17 cellular contexts compared by ENCODE assay signal in genomic region chr1:232467073-232467760, GRCh38.
DNase-seq lines count a peak whose midpoint lies in the region; ATAC-seq and TF ChIP-seq lines count a peak whose summit lies in the region.
"Had no signal": no experiment of that assay in that cellular context is flagged by ENCODE, and none has a peak within 500 bp of the region (broad histone marks: within the 10 kb centered on the region; RNA-seq: fewer than 3 reads in every experiment).

No MANE protein-coding gene starts in this region.

- H3K4me1 ChIP-seq in HCT116 (ENCODE audit: control insufficient read depth in 1 of 2, insufficient read depth in 2 of 2, low read length in 2 of 2) (no peaks in the 10 kb centered on the region), neuronal stem cell (ENCODE audit: control insufficient read depth in 2 of 2, insufficient read depth in 1 of 2, low read depth in 1 of 2, low read length in 2 of 2) (peaks cover 2 to 6% of the 10 kb centered on the region in 2 donors), Karpas-422 (ENCODE audit: low read length) (0 out of 2 replicates have a peak, but pooled peaks cover under 1% of the 10 kb centered on the region)
- H3K4me1 ChIP-seq: BLaER1, Peyer's patch had no signal

- H3K79me2 ChIP-seq in HCT116 (ENCODE audit: insufficient read depth, low read length), result no peaks in the 10 kb centered on the region
- H3K79me2 ChIP-seq in Karpas-422 (ENCODE audit: low read length), result no peaks in the 10 kb centered on the region

- no peak for TF ChIP-seq POLR2A in HCT116 (IDR thresholded peaks at IDR 0.05; ENCODE audit: borderline replicate concordance, extremely low read depth, insufficient read depth, insufficient read length)

- H3K18ac ChIP-seq in neuronal stem cell (ENCODE audit: low read length), result no peak overlapping the region

- RAD21 ChIA-PET in HCT116 (lab: Charles Lee; ENCODE audit: low non-redundant PET in 1 of 2, low total read pairs in 2 of 2, uncharacterized antibody in 2 of 2, unreplicated experiment in 2 of 2), result no interaction called here

- H3K4me3 ChIP-seq in HCT116 (replicated peaks in 1 of 2; ENCODE audit: low read depth in 1 of 2, low read length in 2 of 2) (no peak overlapping the region), fibroblast of mammary gland (ENCODE audit: control insufficient read depth, low read depth, low read length) (no peak overlapping the region), neuronal stem cell (ENCODE audit: low read length in 2 of 2) (no peak overlapping the region), Karpas-422 (ENCODE audit: low read length) (no peak overlapping the region)
- H3K4me3 ChIP-seq: BLaER1, Peyer's patch had no signal

- no peak for TF ChIP-seq RAD21 in HCT116 (IDR thresholded peaks at IDR 0.05; ENCODE audit: low read depth)

- no peak overlapping the region for H4K8ac ChIP-seq in neuronal stem cell (ENCODE audit: low read depth, low read length)

- POLR2A ChIA-PET in HCT116 (lab: Charles Lee), result no interaction called here

- no peak overlapping the region for H3K9ac ChIP-seq in HCT116 (ENCODE audit: low read length)
- H3K9ac ChIP-seq in neuronal stem cell (ENCODE audit: low read depth, low read length, poor library complexity), result no peak overlapping the region
- no peak overlapping the region for H3K9ac ChIP-seq in Karpas-422 (ENCODE audit: low read length)
- H3K9ac ChIP-seq: BLaER1 had no signal

- no peak overlapping the region for H2BK120ac ChIP-seq in neuronal stem cell (ENCODE audit: low read depth, low read length)

- intact Hi-C loops in HCT116 (cut with micrococcal nuclease), result no loop called here

- H2AK5ac ChIP-seq in neuronal stem cell (ENCODE audit: low read depth, low read length), result no peak overlapping the region

- H4K20me1 ChIP-seq in HCT116 (ENCODE audit: insufficient read depth), result no peaks in the 10 kb centered on the region
- no peaks in the 10 kb centered on the region for H4K20me1 ChIP-seq in Karpas-422 (ENCODE audit: insufficient read depth, low read depth, low read length)
- H4K20me1 ChIP-seq: BLaER1 had no signal

- peak; percentile 70 for ATAC-seq in HCT116
- no peak for ATAC-seq in HG02870 (IDR thresholded peaks at IDR 0.05; ENCODE audit: unreplicated experiment)
- no peak for ATAC-seq in GM18870 (IDR thresholded peaks at IDR 0.05; ENCODE audit: unreplicated experiment)

- H3K4me2 ChIP-seq in HCT116 (ENCODE audit: low read length), result no peak overlapping the region
- H3K4me2 ChIP-seq in neuronal stem cell (ENCODE audit: insufficient read depth, low read length, poor library complexity, severe bottlenecking), result no peak overlapping the region
- no peak overlapping the region for H3K4me2 ChIP-seq in Karpas-422 (ENCODE audit: low read depth, low read length, poor library complexity, severe bottlenecking)
- H3K4me2 ChIP-seq: BLaER1 had no signal

- CTCF ChIA-PET in HCT116 (lab: Charles Lee), result no interaction called here

- H2BK15ac ChIP-seq in neuronal stem cell (ENCODE audit: low read length), result no peak overlapping the region

- H2BK5ac ChIP-seq in neuronal stem cell (ENCODE audit: low read length), result no peak overlapping the region

- H3K36me3 ChIP-seq in HCT116 (ENCODE audit: control insufficient read depth in 1 of 2, insufficient read depth in 2 of 2, low read length in 2 of 2) (no peaks in the 10 kb centered on the region), neuronal stem cell (replicated peaks in 1 of 2; ENCODE audit: control insufficient read depth in 2 of 2, insufficient read depth in 2 of 2, low read length in 2 of 2) (peaks cover 23 to 99% of the 10 kb centered on the region in 2 donors), Karpas-422 (ENCODE audit: insufficient read depth, low read length) (no peaks in the 10 kb centered on the region)
- H3K36me3 ChIP-seq: BLaER1 had no signal

- no peaks in the 10 kb centered on the region for H3K9me2 ChIP-seq in HCT116 (ENCODE audit: insufficient read depth)
- H3K9me2 ChIP-seq in Karpas-422 (replicated peaks; ENCODE audit: insufficient read depth, low read length), result no peaks in the 10 kb centered on the region

- H4K91ac ChIP-seq in neuronal stem cell (ENCODE audit: low read depth, low read length, poor library complexity), result no peak overlapping the region

- TF ChIP-seq CTCF in C4-2B (conservative IDR thresholded peaks at IDR 0.05), result peak; percentile 18; the same call in 1 of the 2 replicates
- TF ChIP-seq CTCF in HCT116 (IDR thresholded peaks at IDR 0.05 in 2 of 3, conservative IDR thresholded peaks at IDR 0.05 in 1 of 3; ENCODE audit: borderline replicate concordance in 1 of 3, insufficient read depth in 1 of 3, low read depth in 2 of 3, low read length in 2 of 3), result peak in 1 of 3 experiments; percentile 29; a peak in 1 of 6 replicates
- TF ChIP-seq CTCF in VCaP (conservative IDR thresholded peaks at IDR 0.05), result peak; percentile 6; the same call in 1 of the 2 replicates
- TF ChIP-seq CTCF in fibroblast of mammary gland (conservative IDR thresholded peaks at IDR 0.05; ENCODE audit: control insufficient read depth, insufficient read depth, low read depth, low read length), result peak; percentile 6

- H2BK12ac ChIP-seq in neuronal stem cell (ENCODE audit: low read length), result no peak overlapping the region

- no TSS peak for BruUV-seq in HCT116 (replicated peaks; lab: Mats Ljungman, UMichigan)

- H3K9me3 ChIP-seq in HCT116 (ENCODE audit: control insufficient read depth in 1 of 2, insufficient read depth in 1 of 2, low read depth in 1 of 2, low read length in 2 of 2), result no peaks in the 10 kb centered on the region
- no peaks in the 10 kb centered on the region for H3K9me3 ChIP-seq in neuronal stem cell (replicated peaks in 1 of 2; ENCODE audit: control insufficient read depth in 2 of 2, insufficient read depth in 1 of 2, low read depth in 1 of 2, low read length in 2 of 2)
- no peaks in the 10 kb centered on the region for H3K9me3 ChIP-seq in Karpas-422 (ENCODE audit: low read length)
- H3K9me3 ChIP-seq: BLaER1, Peyer's patch had no signal

- no peaks in the 10 kb centered on the region for H3K79me1 ChIP-seq in neuronal stem cell (ENCODE audit: low read depth, low read length)

- no peak overlapping the region for H3K23ac ChIP-seq in neuronal stem cell (ENCODE audit: low read depth, low read length, poor library complexity)

- WGBS in neuronal stem cell (ENCODE audit: extremely low coverage in 2 of 2, insufficient read length in 2 of 2, insufficient replicate concordance in 1 of 2), 2 donors, result no CpG with 5 or more reads among the region's 9 CpGs

- H3K14ac ChIP-seq in neuronal stem cell (ENCODE audit: low read length), result no peak overlapping the region

- no peak overlapping the region for H3K27ac ChIP-seq in C4-2B
- no peak overlapping the region for H3K27ac ChIP-seq in HCT116 (ENCODE audit: low read depth, low read length)
- no peak overlapping the region for H3K27ac ChIP-seq in VCaP
- no peak overlapping the region for H3K27ac ChIP-seq in neuronal stem cell (replicated peaks; ENCODE audit: low read length)
- H3K27ac ChIP-seq in Karpas-422 (ENCODE audit: low read length), result no peak overlapping the region
- H3K27ac ChIP-seq: BLaER1, Peyer's patch had no signal

- H3K27me3 ChIP-seq in HCT116 (ENCODE audit: insufficient read depth, low read length), result no peaks in the 10 kb centered on the region
- no peaks in the 10 kb centered on the region for H3K27me3 ChIP-seq in neuronal stem cell (ENCODE audit: control insufficient read depth in 3 of 3, insufficient read depth in 3 of 3, low read depth in 1 of 3, low read length in 3 of 3)
- H3K27me3 ChIP-seq in Karpas-422 (ENCODE audit: low read length), result no peaks in the 10 kb centered on the region
- H3K27me3 ChIP-seq: BLaER1, Peyer's patch had no signal

- DNase-seq in HCT116 (ENCODE audit: low read depth, low spot score) (no peak), fibroblast of mammary gland (ENCODE audit: low read depth) (no peak), neuronal stem cell (ENCODE audit: low spot score) (no peak), Karpas-422 (no peak)
- DNase-seq: DMS 273 treated with DMSO at 0.1 percent for 48 hours, NCI-H1048, NCI-H146, NCI-H2107, NCI-H345, NCI-H69, Peyer's patch, Right ventricle myocardium superior had no signal

- H3K4ac ChIP-seq in neuronal stem cell (ENCODE audit: low read length), result no peak overlapping the region

- H2AFZ ChIP-seq in HCT116 (ENCODE audit: low read depth, low read length, poor library complexity, severe bottlenecking) (no peak overlapping the region), neuronal stem cell (ENCODE audit: low read length) (no peak overlapping the region), Karpas-422 (ENCODE audit: low read length) (no peak overlapping the region)

TF ChIP-seq in HCT116, 20 proteins besides CTCF, POLR2A, EP300 and RAD21 (continues in another document):
- TF ChIP-seq ELF1 (IDR thresholded peaks at IDR 0.05; ENCODE audit: borderline replicate concordance, low read depth) (no peak), JUND (IDR thresholded peaks at IDR 0.05) (no peak), CEBPB (IDR thresholded peaks at IDR 0.05; ENCODE audit: low read depth) (no peak), MAX (IDR thresholded peaks at IDR 0.05) (no peak), EZH2 (IDR thresholded peaks at IDR 0.05) (no peak), TCF7L2 (IDR thresholded peaks at IDR 0.05; ENCODE audit: borderline replicate concordance, extremely low read depth, insufficient read depth, insufficient read length) (no peak), CBX3 (IDR thresholded peaks at IDR 0.05; ENCODE audit: low read depth) (no peak)
